In the genomic region with DNA sequence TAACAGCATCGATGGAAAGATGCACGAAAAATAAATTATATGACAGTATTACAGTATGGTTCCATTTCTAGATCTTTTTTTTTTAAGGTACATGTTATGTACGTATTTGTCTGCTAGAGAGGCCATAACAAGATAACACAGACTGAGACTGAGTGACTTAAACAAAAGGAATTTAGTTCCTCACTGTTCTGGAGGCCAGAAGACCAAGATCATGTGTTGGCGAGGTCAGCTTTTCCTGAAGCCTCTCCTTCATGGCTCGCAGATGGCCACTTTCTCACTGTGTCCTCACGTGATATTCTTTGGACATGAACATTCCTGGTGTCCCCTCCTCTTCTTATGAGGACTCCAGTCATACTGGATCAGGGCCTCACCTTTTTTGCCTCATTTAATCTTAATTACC, we compare ENCODE assay signal across 22 cellular contexts.
DNase-seq lines count a peak whose midpoint lies in the region; ATAC-seq, FAIRE-seq and TF ChIP-seq lines count a peak whose summit lies in the region.
"Had no signal": no experiment of that assay in that cellular context is flagged by ENCODE, and none has a peak within 500 bp of the region (broad histone marks: within the 10 kb centered on the region; RNA-seq: fewer than 3 reads in every experiment).

No MANE protein-coding gene starts in this region.

- H3K9ac ChIP-seq in astrocyte (ENCODE audit: low read length) = no peak overlapping the region

- H3K27me3 ChIP-seq in astrocyte (ENCODE audit: insufficient read depth, low read length) (no peaks in the 10 kb centered on the region), foreskin keratinocyte (no peaks in the 10 kb centered on the region)
- H3K27me3 ChIP-seq: SJCRH30, testis had no signal

- no peaks in the 10 kb centered on the region for H3K36me3 ChIP-seq in astrocyte (ENCODE audit: insufficient read depth, low read length)
- H3K36me3 ChIP-seq: SJCRH30 had no signal

- H3K27me3 Mint-ChIP-seq in HFFc6 (ENCODE audit: insufficient read depth) = no peaks in the 10 kb centered on the region
- no peaks in the 10 kb centered on the region for H3K27me3 Mint-ChIP-seq in astrocyte (ENCODE audit: low read depth, unreplicated experiment)
- H3K27me3 Mint-ChIP-seq: activated naive CD8-positive, alpha-beta T cell treated with anti-CD3 and anti-CD28 coated beads, Interleukin-2, amount 10 ng/mL, durations not matched to agents 7 days and 5 days; effector memory CD8-positive, alpha-beta T cell; naive thymus-derived CD8-positive, alpha-beta T cell had no signal

- H3K4me3 ChIP-seq in astrocyte (ENCODE audit: insufficient read depth, low read depth, low read length) = no peak overlapping the region
- H3K4me3 ChIP-seq: lung, SJCRH30, testis had no signal

- peaks cover 5% of the 10 kb centered on the region for H3K4me1 ChIP-seq in astrocyte (ENCODE audit: insufficient read depth, low read length)
- no peaks in the 10 kb centered on the region for H3K4me1 ChIP-seq in foreskin keratinocyte
- H3K4me1 ChIP-seq: SJCRH30, testis had no signal

- H3K4me2 ChIP-seq in astrocyte (ENCODE audit: low read length) = peak overlapping the region; percentile 0

- H2AFZ ChIP-seq in astrocyte (ENCODE audit: low read depth, low read length) = no peak overlapping the region

- H3K9me3 Mint-ChIP-seq in HFFc6 (no peaks in the 10 kb centered on the region), astrocyte (ENCODE audit: unreplicated experiment) (no peaks in the 10 kb centered on the region)
- H3K9me3 Mint-ChIP-seq: activated T-helper 1 cell treated with anti-CD3 and anti-CD28 coated beads, Interleukin-12 subunit alpha, Interleukin-12 subunit beta, Interleukin-2, Interleukin-4 antibody, amounts not matched to agents 30 ng/mL and 10 ng/mL and 1 ng/mL, durations not matched to agents 14 hours and 24 hours and 36 hours; effector memory CD8-positive, alpha-beta T cell; naive thymus-derived CD8-positive, alpha-beta T cell had no signal

- H3K27ac ChIP-seq in astrocyte (ENCODE audit: low read depth, low read length) = no peak overlapping the region
- H3K27ac ChIP-seq in foreskin keratinocyte = no peak overlapping the region
- H3K27ac ChIP-seq: C4-2B, SJCRH30, testis had no signal

- H3K36me3 Mint-ChIP-seq in HFFc6 (ENCODE audit: low read depth) = no peaks in the 10 kb centered on the region
- H3K36me3 Mint-ChIP-seq in astrocyte (ENCODE audit: low read depth, unreplicated experiment) = no peaks in the 10 kb centered on the region

- no peaks in the 10 kb centered on the region for H3K9me3 ChIP-seq in astrocyte (ENCODE audit: insufficient read depth, low read depth, low read length)
- H3K9me3 ChIP-seq: SJCRH30, testis had no signal

- ATAC-seq in foreskin keratinocyte (no peak), HG02678 (IDR thresholded peaks at IDR 0.05; ENCODE audit: unreplicated experiment) (no peak), HG03460 (IDR thresholded peaks at IDR 0.05; ENCODE audit: unreplicated experiment) (no peak), HG03159 (IDR thresholded peaks at IDR 0.05; ENCODE audit: unreplicated experiment) (no peak)
- ATAC-seq: effector memory CD8-positive, alpha-beta T cell; HepG2; naive thymus-derived CD8-positive, alpha-beta T cell had no signal

- H3K79me2 ChIP-seq in astrocyte (ENCODE audit: insufficient read depth, low read length) = no peaks in the 10 kb centered on the region

- peaks cover 16% of the 10 kb centered on the region for H3K4me1 Mint-ChIP-seq in HFFc6 (ENCODE audit: low read depth)
- peaks cover 27% of the 10 kb centered on the region for H3K4me1 Mint-ChIP-seq in astrocyte (ENCODE audit: low read depth, unreplicated experiment)

- peak; percentile 36 for DNase-seq in HFFc6
- DNase-seq in astrocyte (ENCODE audit: low read depth) = peak; percentile 78
- DNase-seq in foreskin keratinocyte = peak; percentile 3 to 36
- DNase-seq in kidney glomerular epithelial cell (lab: John Stamatoyannopoulos, UW) = no peak
- DNase-seq: activated CD4-positive, CD25-positive, alpha-beta regulatory T cell; activated naive CD8-positive, alpha-beta T cell treated with anti-CD3 and anti-CD28 coated beads, Interleukin-2, amount 10 ng/mL, durations not matched to agents 7 days and 5 days; DMS 273 treated with DMSO at 0.1 percent for 48 hours; effector memory CD8-positive, alpha-beta T cell; H7; naive thymus-derived CD8-positive, alpha-beta T cell; NCI-H2081; NCI-H524; T-helper 2 cell; testis had no signal

- H3K4me3 Mint-ChIP-seq in HFFc6 (no peak overlapping the region), astrocyte (ENCODE audit: unreplicated experiment) (no peak overlapping the region)
- H3K4me3 Mint-ChIP-seq: activated naive CD8-positive, alpha-beta T cell treated with anti-CD3 and anti-CD28 coated beads, Interleukin-2, amount 10 ng/mL, durations not matched to agents 7 days and 5 days; activated T-helper 1 cell treated with anti-CD3 and anti-CD28 coated beads, Interleukin-12 subunit alpha, Interleukin-12 subunit beta, Interleukin-2, Interleukin-4 antibody, amounts not matched to agents 30 ng/mL and 10 ng/mL and 1 ng/mL, durations not matched to agents 14 hours and 24 hours and 36 hours; effector memory CD8-positive, alpha-beta T cell had no signal

- H4K20me1 ChIP-seq in astrocyte (ENCODE audit: insufficient read depth, low read length) = no peaks in the 10 kb centered on the region

- H3K27ac Mint-ChIP-seq in HFFc6 = no peak overlapping the region; the same call in 1 of the 2 replicates
- H3K27ac Mint-ChIP-seq in astrocyte (ENCODE audit: unreplicated experiment) = peak overlapping the region; percentile 94
- H3K27ac Mint-ChIP-seq: activated naive CD8-positive, alpha-beta T cell treated with anti-CD3 and anti-CD28 coated beads, Interleukin-2, amount 10 ng/mL, durations not matched to agents 7 days and 5 days; activated T-helper 1 cell treated with anti-CD3 and anti-CD28 coated beads, Interleukin-12 subunit alpha, Interleukin-12 subunit beta, Interleukin-2, Interleukin-4 antibody, amounts not matched to agents 30 ng/mL and 10 ng/mL and 1 ng/mL, durations not matched to agents 14 hours and 24 hours and 36 hours had no signal

- TF ChIP-seq CTCF in HFFc6 (IDR thresholded peaks at IDR 0.05) = no peak
- TF ChIP-seq CTCF in astrocyte (IDR thresholded peaks at IDR 0.05; ENCODE audit: insufficient read depth, low read depth, low read length) = no peak
- no peak for TF ChIP-seq CTCF in foreskin keratinocyte (conservative IDR thresholded peaks at IDR 0.05)

- FAIRE-seq in astrocyte (lab: Jason Lieb, UNC) = no peak
- FAIRE-seq: HepG2 had no signal
